Comparison of ENCODE assay signal across 20 cellular contexts in the genomic region with DNA sequence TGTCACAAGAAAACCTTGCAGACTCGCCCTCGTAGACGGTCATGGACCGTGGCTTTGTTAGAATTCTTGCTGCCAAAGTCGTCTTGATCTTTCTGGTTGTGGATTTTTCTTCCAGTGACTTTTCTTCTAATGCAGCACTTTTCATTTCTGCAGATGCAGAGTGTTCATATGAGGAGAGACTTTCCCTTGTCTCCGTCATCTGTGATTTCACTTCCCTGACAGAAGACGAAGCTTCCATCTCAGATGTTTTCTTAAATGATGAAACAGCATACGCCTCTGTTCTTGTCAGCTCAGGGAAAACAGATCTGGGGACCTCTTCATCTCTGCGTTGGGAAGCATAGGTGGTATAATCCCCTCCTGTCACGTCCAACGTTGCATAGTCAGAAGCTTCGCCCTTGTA. TPM values are rescaled to one million over a fixed set of nuclear protein-coding genes. Genes with fewer than 3 reads are reported as not detected.
A peak's percentile ranks its signal among the peaks of the same experiment; 100 is the strongest.
DNase-seq lines count a peak whose midpoint lies in the region; ATAC-seq and TF ChIP-seq lines count a peak whose summit lies in the region.
"Had no signal": no experiment of that assay in that cellular context is flagged by ENCODE, and none has a peak within 500 bp of the region (broad histone marks: within the 10 kb centered on the region; RNA-seq: fewer than 3 reads in every experiment).

No MANE protein-coding gene starts in this region.

- peaks cover 46 to 48% of the 10 kb centered on the region in 2 donors for H3K36me3 Mint-ChIP-seq in CD14-positive monocyte
- peaks cover 76% of the 10 kb centered on the region for H3K36me3 Mint-ChIP-seq in CD4-positive, CD25-positive, alpha-beta regulatory T cell

- H2AFZ ChIP-seq in MM.1S (ENCODE audit: low read length), result no peak overlapping the region

- WGBS in esophagus muscularis mucosa, result 90% methylated on average over 12 of the region's 12 CpGs

- no peak for ATAC-seq in CD4-positive, CD25-positive, alpha-beta regulatory T cell (ENCODE audit: low read depth in 2 of 2)

- H3K9ac ChIP-seq in MM.1S (ENCODE audit: low read length), result no peak overlapping the region
- H3K9ac ChIP-seq: BLaER1 had no signal

- intact Hi-C loops in CD14-positive monocyte (cut with micrococcal nuclease), result no loop called here
- intact Hi-C loops in esophagus muscularis mucosa (cut with DNase I), result no loop called here

- H3K27ac Mint-ChIP-seq in CD14-positive monocyte, result peak overlapping the region; percentile 94 to 98 (median 97)
- peak overlapping the region in 2 of 3 donors; percentile 8 to 77 for H3K27ac Mint-ChIP-seq in CD4-positive, CD25-positive, alpha-beta regulatory T cell
- H3K27ac Mint-ChIP-seq: nephron had no signal

- H3K9me3 ChIP-seq in CD4-positive, CD25-positive, alpha-beta regulatory T cell (ENCODE audit: control insufficient read depth in 2 of 2, low read length in 2 of 2), result no peaks in the 10 kb centered on the region
- H3K9me3 ChIP-seq in MM.1S (replicated peaks; ENCODE audit: insufficient read depth, low read length), result no peaks in the 10 kb centered on the region
- no peaks in the 10 kb centered on the region for H3K9me3 ChIP-seq in esophagus muscularis mucosa
- H3K9me3 ChIP-seq: BLaER1, HAP-1, right lobe of liver, thyroid gland had no signal

- no peak for TF ChIP-seq POLR2A in esophagus muscularis mucosa (IDR thresholded peaks at IDR 0.05; ENCODE audit: low read depth)

- H3K27me3 Mint-ChIP-seq in CD14-positive monocyte (ENCODE audit: low read depth in 3 of 3), result no peaks in the 10 kb centered on the region
- H3K27me3 Mint-ChIP-seq in CD4-positive, CD25-positive, alpha-beta regulatory T cell, result no peaks in the 10 kb centered on the region

- no peak for TF ChIP-seq EP300 in esophagus muscularis mucosa (IDR thresholded peaks at IDR 0.05)

- no peaks in the 10 kb centered on the region for H3K27me3 ChIP-seq in CD4-positive, CD25-positive, alpha-beta regulatory T cell (ENCODE audit: control insufficient read depth, insufficient read depth, low read length)
- H3K27me3 ChIP-seq in MM.1S (replicated peaks; ENCODE audit: insufficient read depth, low read length) (no peaks in the 10 kb centered on the region), esophagus muscularis mucosa (no peaks in the 10 kb centered on the region)
- H3K27me3 ChIP-seq: BLaER1, right lobe of liver, thyroid gland had no signal

- H3K4me3 ChIP-seq in CD4-positive, CD25-positive, alpha-beta regulatory T cell (ENCODE audit: low read depth, low read length), result no peak overlapping the region
- H3K4me3 ChIP-seq in MM.1S (ENCODE audit: low read length), result no peak overlapping the region
- no peak overlapping the region for H3K4me3 ChIP-seq in esophagus muscularis mucosa
- H3K4me3 ChIP-seq: BLaER1, coronary artery, HAP-1, right lobe of liver, thyroid gland had no signal

- no peaks in the 10 kb centered on the region; the same call in 1 of the 2 replicates for H4K20me1 ChIP-seq in MM.1S (ENCODE audit: insufficient read depth, low read length)
- H4K20me1 ChIP-seq: BLaER1 had no signal

- in situ Hi-C loops in GM13976 (cut with MboI; ENCODE audit: low sequenced_read_pairs, unreplicated experiment), result no loop called here

- peaks cover 16% of the 10 kb centered on the region for H3F3A ChIP-seq in MM.1S (ENCODE audit: insufficient read depth, low read length)

- H3K9me2 ChIP-seq in MM.1S (replicated peaks; ENCODE audit: insufficient read depth, low read length), result no peaks in the 10 kb centered on the region

- H3K4me1 Mint-ChIP-seq in CD14-positive monocyte, result peaks cover 59% of the 10 kb centered on the region
- H3K4me1 Mint-ChIP-seq in CD4-positive, CD25-positive, alpha-beta regulatory T cell, result peaks cover 10 to 42% (median 25%) of the 10 kb centered on the region in 4 donors
- H3K4me1 Mint-ChIP-seq: nephron had no signal

- TF ChIP-seq CTCF in CD14-positive monocyte (IDR thresholded peaks at IDR 0.05) (no peak), MM.1S (IDR thresholded peaks at IDR 0.05; ENCODE audit: low read length) (no peak), esophagus muscularis mucosa (IDR thresholded peaks at IDR 0.05) (no peak), GM13976 (IDR thresholded peaks at IDR 0.05; ENCODE audit: borderline replicate concordance, control extremely low read depth, extremely low read depth, insufficient read depth, missing control alignments) (no peak)

- peak overlapping the region; percentile 78 to 91 for H3K4me3 Mint-ChIP-seq in CD14-positive monocyte
- peak overlapping the region in 1 of 4 donors; percentile 39 for H3K4me3 Mint-ChIP-seq in CD4-positive, CD25-positive, alpha-beta regulatory T cell
- H3K4me3 Mint-ChIP-seq: nephron had no signal

- DNase-seq in CD14-positive monocyte (ENCODE audit: low spot score) (no peak), MM.1S (no peak), esophagus muscularis mucosa (ENCODE audit: extremely low spot score) (peak; percentile 47), NCI-H748 (lab: John Stamatoyannopoulos, UW; ENCODE audit: unreplicated experiment) (no peak), GM13976 (ENCODE audit: low spot score) (no peak), NCI-H526 treated with DMSO at 0.1 percent for 48 hours (lab: John Stamatoyannopoulos, UW) (no peak)
- DNase-seq in CD4-positive, CD25-positive, alpha-beta regulatory T cell, result no peak
- no peak for DNase-seq in activated CD4-positive, CD25-positive, alpha-beta regulatory T cell treated with anti-CD3 and anti-CD28 coated beads, Interleukin-2, amount 50 U/mL, for 72 hours
- DNase-seq: activated effector memory CD4-positive, alpha-beta T cell treated with anti-CD3 and anti-CD28 coated beads, Interleukin-2, amount 50 U/mL, for 16 hours; NCI-H1105; NCI-H2171; right lobe of liver; Right ventricle myocardium superior; T1000; thyroid gland had no signal

- no peak overlapping the region for H3K27ac ChIP-seq in CD4-positive, CD25-positive, alpha-beta regulatory T cell (ENCODE audit: insufficient read depth, low read length, poor library complexity, severe bottlenecking)
- H3K27ac ChIP-seq in MM.1S (ENCODE audit: low read length), result no peak overlapping the region
- H3K27ac ChIP-seq in esophagus muscularis mucosa (replicated peaks in 1 of 4), result no peak overlapping the region
- H3K27ac ChIP-seq: BLaER1, coronary artery, epithelial cell of prostate, thyroid gland had no signal

- no peaks in the 10 kb centered on the region for H3K79me2 ChIP-seq in MM.1S (ENCODE audit: low read length)

- H3K9me3 Mint-ChIP-seq in CD14-positive monocyte, result peaks cover 0 to 7% (median 0%) of the 10 kb centered on the region in 7 donors
- H3K9me3 Mint-ChIP-seq in CD4-positive, CD25-positive, alpha-beta regulatory T cell, result peaks cover 0 to 6% (median 0%) of the 10 kb centered on the region in 7 donors
- H3K9me3 Mint-ChIP-seq: nephron had no signal

- peak overlapping the region; percentile 35; the same call in 1 of the 2 replicates for H3K4me2 ChIP-seq in MM.1S (ENCODE audit: low read depth, low read length)
- H3K4me2 ChIP-seq: BLaER1 had no signal

- no peaks in the 10 kb centered on the region for H3K4me1 ChIP-seq in CD4-positive, CD25-positive, alpha-beta regulatory T cell (ENCODE audit: control insufficient read depth, insufficient read depth, low read length, poor library complexity, severe bottlenecking)
- peaks cover 17% of the 10 kb centered on the region for H3K4me1 ChIP-seq in MM.1S (ENCODE audit: low read length)
- no peaks in the 10 kb centered on the region for H3K4me1 ChIP-seq in esophagus muscularis mucosa
- H3K4me1 ChIP-seq: BLaER1, HAP-1, right lobe of liver, thyroid gland had no signal

- peaks cover 72% of the 10 kb centered on the region for H3K36me3 ChIP-seq in CD4-positive, CD25-positive, alpha-beta regulatory T cell (ENCODE audit: control insufficient read depth, insufficient read depth, low read length)
- no peaks in the 10 kb centered on the region for H3K36me3 ChIP-seq in MM.1S (replicated peaks; ENCODE audit: insufficient read depth, low read length)
- H3K36me3 ChIP-seq in esophagus muscularis mucosa, result peaks cover 0 to 100% (median 41%) of the 10 kb centered on the region in 4 donors
- H3K36me3 ChIP-seq: HAP-1 had no signal

RNA-seq across cellular contexts. Expression of gene PLEKHA3, which starts 50.9 kb away (rescaled TPM):
- polyA plus RNA-seq in CD14-positive monocyte, result 10 to 100 TPM; 13.4 to 14.1 TPM
- 28.2 TPM for total RNA-seq in CD4-positive, CD25-positive, alpha-beta regulatory T cell
- polyA plus RNA-seq in CD4-positive, CD25-positive, alpha-beta regulatory T cell, result 10 to 100 TPM; 26.4 to 39.0 (median 27.7) TPM
- total RNA-seq in esophagus muscularis mucosa, result 10 to 100 TPM; 20.8 to 30.0 (median 26.5) TPM

RNA-seq across cellular contexts. Expression of gene FKBP7, which starts 52.8 kb away (rescaled TPM):
- 1 to 10 TPM in 1 of 2 donors, under 1 TPM in 1; 0.57 to 1.6 TPM for polyA plus RNA-seq in CD14-positive monocyte
- 0.59 TPM for total RNA-seq in CD4-positive, CD25-positive, alpha-beta regulatory T cell
- polyA plus RNA-seq in CD4-positive, CD25-positive, alpha-beta regulatory T cell, result 1 to 10 TPM in 2 of 4 donors, under 1 TPM in 2; 0.42 to 3.1 (median 1.0) TPM
- total RNA-seq in esophagus muscularis mucosa, result 10 to 100 TPM; 13.3 to 15.0 (median 14.7) TPM
